ENCODE assay signal across 8 cellular contexts in the genomic region with DNA sequence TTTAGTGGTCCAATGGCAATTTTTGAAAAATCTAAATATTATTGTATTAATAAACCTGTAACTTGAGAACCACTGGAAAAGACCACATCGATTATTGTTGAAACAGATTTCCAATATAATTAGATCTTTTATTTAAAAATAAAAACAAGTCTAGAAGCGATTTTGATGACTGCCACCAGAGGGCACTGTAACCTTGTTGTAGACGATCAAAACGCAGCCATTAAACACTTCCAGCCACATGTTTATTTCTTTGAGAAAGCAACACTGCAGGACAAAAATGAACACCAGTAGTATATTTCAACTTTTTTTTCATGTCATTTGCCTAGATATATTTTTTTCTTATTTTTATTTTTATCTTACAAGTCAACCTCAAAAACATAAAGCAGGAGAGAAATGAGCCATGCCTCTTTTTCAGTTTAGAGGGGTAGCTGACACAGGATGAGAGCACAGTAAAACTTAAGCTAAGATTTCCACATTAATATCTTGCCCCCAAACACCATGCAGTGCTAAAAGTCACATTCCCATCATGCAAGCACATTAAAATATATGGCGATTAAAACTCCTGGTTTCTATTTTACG.
DNase-seq lines count a peak whose midpoint lies in the region; ATAC-seq lines count a peak whose summit lies in the region.

No MANE protein-coding gene starts in this region.

- DNase-seq in ELF-1 (ENCODE audit: low read depth, low spot score) (peak; percentile 36), MV-4-11 (lab: John Stamatoyannopoulos, UW) (peak; percentile 52), SKM-1 (lab: John Stamatoyannopoulos, UW; ENCODE audit: unreplicated experiment) (peak; percentile 61), iPS-NIHi11 (ENCODE audit: low spot score) (peak; percentile 28)
- DNase-seq in activated naive CD8-positive, alpha-beta T cell treated with anti-CD3 and anti-CD28 coated beads, Interleukin-2, amount 50 U/mL, for 16 hours (ENCODE audit: low read depth, low spot score): peak; percentile 39
- DNase-seq in stimulated activated CD4-positive, alpha-beta T cell treated with anti-CD3 and anti-CD28 coated beads, Interleukin-1b, Interleukin-23, amount 100 ng/mL, for 4 hours (ENCODE audit: low read depth in 2 of 2): peak; percentile 24 to 68

- ATAC-seq in HG02759 (IDR thresholded peaks at IDR 0.05; ENCODE audit: unreplicated experiment) (no peak), GM21390 (IDR thresholded peaks at IDR 0.05; ENCODE audit: unreplicated experiment) (no peak)
